In the genomic region with DNA sequence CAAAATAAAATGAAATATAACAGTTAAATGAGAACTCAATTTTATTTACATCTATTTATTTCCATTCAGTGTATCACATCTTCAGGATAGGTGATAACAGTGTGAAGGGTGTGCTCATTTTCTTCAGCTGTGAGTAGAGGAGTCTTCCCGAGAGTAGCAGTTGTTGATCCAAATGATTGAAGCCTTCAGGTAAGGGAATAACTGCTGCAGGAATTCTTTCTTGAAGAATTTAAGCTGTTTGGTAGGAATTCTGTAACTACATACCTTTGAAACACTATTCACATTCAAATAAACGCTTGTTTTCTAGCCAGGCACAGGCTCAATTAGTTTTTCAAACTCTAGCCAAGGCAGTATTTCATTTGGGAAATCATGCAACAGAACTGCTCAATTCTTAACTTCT, we compare ENCODE assay signal across 1 cellular context.
TF ChIP-seq lines count a peak whose summit lies in the region.

No MANE protein-coding gene starts in this region.

TF ChIP-seq in GM23338, 12 proteins besides CTCF, POLR2A, EP300 and RAD21 (continued from another document):
- TF ChIP-seq REST (IDR thresholded peaks at IDR 0.05; ENCODE audit: unreplicated experiment) (no peak), EZH2 (IDR thresholded peaks at IDR 0.05; ENCODE audit: low read depth, unreplicated experiment) (no peak), ZNF114 (CRISPR knock-in tag; IDR thresholded peaks at IDR 0.05) (no peak), NANOG (IDR thresholded peaks at IDR 0.05; ENCODE audit: borderline replicate concordance) (no peak), ZNF462 (CRISPR knock-in tag; IDR thresholded peaks at IDR 0.05) (no peak), POLR2AphosphoS5 (IDR thresholded peaks at IDR 0.05; ENCODE audit: low read depth) (no peak), EZH2phosphoT487 (IDR thresholded peaks at IDR 0.05; ENCODE audit: unreplicated experiment) (no peak), CREB1 (CRISPR knock-in tag; IDR thresholded peaks at IDR 0.05; ENCODE audit: low read depth) (no peak)
